Comparison of ENCODE assay signal across 13 cellular contexts in genomic region chr6:43579171-43579570, GRCh38. TPM values are rescaled to one million over a fixed set of nuclear protein-coding genes. Genes with fewer than 3 reads are reported as not detected.
DNase-seq lines count a peak whose midpoint lies in the region; ATAC-seq, FAIRE-seq and TF ChIP-seq lines count a peak whose summit lies in the region.
"Had no signal": no experiment of that assay in that cellular context is flagged by ENCODE, and none has a peak within 500 bp of the region (broad histone marks: within the 10 kb centered on the region; RNA-seq: fewer than 3 reads in every experiment).

No MANE protein-coding gene starts in this region.

- intact Hi-C loops in kidney (cut with DNase I) = no loop called here

- H2AFZ ChIP-seq in ACC112 (ENCODE audit: low read length, unreplicated experiment) = no peak overlapping the region

- FAIRE-seq in kidney (lab: Jason Lieb, UNC) = no peak

- H3K36me3 Mint-ChIP-seq in activated T-helper 17 cell treated with anti-CD3 and anti-CD28 coated beads, Interleukin-2, amount 50 U/mL, for 72 hours (ENCODE audit: low read depth) = peaks cover 69% of the 10 kb centered on the region

- peak overlapping the region in 1 of 2 donors; percentile 9 for H3K9ac ChIP-seq in kidney (ENCODE audit: low read length in 2 of 2)

- H3K9me3 ChIP-seq in kidney (ENCODE audit: control insufficient read depth in 1 of 2, low read length in 2 of 2) = no peaks in the 10 kb centered on the region
- H3K9me3 ChIP-seq: suprapubic skin had no signal

- peaks cover 44% of the 10 kb centered on the region for H3K4me1 ChIP-seq in ACC112 (ENCODE audit: control insufficient read depth, insufficient read depth, low read length, unreplicated experiment)
- peaks cover 6% of the 10 kb centered on the region in 2 donors for H3K4me1 ChIP-seq in kidney (ENCODE audit: control insufficient read depth in 1 of 2, insufficient read depth in 1 of 2, low read depth in 1 of 2, low read length in 2 of 2)

- H3K4me3 Mint-ChIP-seq in activated T-helper 17 cell treated with anti-CD3 and anti-CD28 coated beads, Interleukin-2, amount 50 U/mL, for 72 hours = peak overlapping the region; percentile 95

- H3K4me3 ChIP-seq in ACC112 (ENCODE audit: low read depth, low read length) = peak overlapping the region; percentile 87
- H3K4me3 ChIP-seq in kidney (ENCODE audit: low read length in 2 of 2) = peak overlapping the region in 1 of 2 donors; percentile 8
- H3K4me3 ChIP-seq: suprapubic skin had no signal

- H3K36me3 ChIP-seq in ACC112 (ENCODE audit: insufficient read depth, low read length) = peaks cover 12% of the 10 kb centered on the region
- peaks cover under 1 to 17% of the 10 kb centered on the region in 2 donors for H3K36me3 ChIP-seq in kidney (ENCODE audit: control insufficient read depth in 1 of 2, insufficient read depth in 2 of 2, low read length in 2 of 2)

- H3K27ac ChIP-seq in ACC112 (ENCODE audit: low read depth, low read length) (peak overlapping the region; percentile 52), kidney (ENCODE audit: low read depth in 2 of 2, low read length in 2 of 2) (peak overlapping the region; percentile 37 to 49)
- H3K27ac ChIP-seq: suprapubic skin had no signal

- DNase-seq in EL = peak; percentile 81
- no peak for DNase-seq in kidney
- no peak for DNase-seq in HuH-7.5 (ENCODE audit: low spot score)
- DNase-seq in NCI-H2196 (lab: John Stamatoyannopoulos, UW; ENCODE audit: unreplicated experiment) = no peak
- DNase-seq in medulla oblongata (ENCODE audit: extremely low spot score) = no peak
- DNase-seq: activated T-cell treated with anti-CD3 and anti-CD28 coated beads for 4 hours; hypothalamus; NCI-H2227 treated with DMSO at 0.1 percent for 48 hours; stimulated activated CD4-positive, alpha-beta T cell treated with anti-CD3 and anti-CD28 coated beads, Interleukin-2, amount 100 ng/mL, for 24 hours had no signal

- peaks cover 28% of the 10 kb centered on the region for H3K4me1 Mint-ChIP-seq in activated T-helper 17 cell treated with anti-CD3 and anti-CD28 coated beads, Interleukin-2, amount 50 U/mL, for 72 hours

- H3K27ac Mint-ChIP-seq in activated T-helper 17 cell treated with anti-CD3 and anti-CD28 coated beads, Interleukin-2, amount 50 U/mL, for 72 hours = peak overlapping the region; percentile 42

- no peaks in the 10 kb centered on the region for H3K27me3 ChIP-seq in ACC112 (ENCODE audit: insufficient read depth, low read length)
- H3K27me3 ChIP-seq: suprapubic skin had no signal

- H3K79me2 ChIP-seq in ACC112 (ENCODE audit: control insufficient read depth, insufficient read depth, low read length, unreplicated experiment) = peaks cover 66% of the 10 kb centered on the region

- no peaks in the 10 kb centered on the region for H3K9me3 Mint-ChIP-seq in activated T-helper 17 cell treated with anti-CD3 and anti-CD28 coated beads, Interleukin-2, amount 50 U/mL, for 72 hours

- H3K27me3 Mint-ChIP-seq in activated T-helper 17 cell treated with anti-CD3 and anti-CD28 coated beads, Interleukin-2, amount 50 U/mL, for 72 hours = no peaks in the 10 kb centered on the region

- ATAC-seq in activated T-helper 17 cell treated with anti-CD3 and anti-CD28 coated beads, Interleukin-2, amount 50 U/mL, for 72 hours (replicated peaks) = no peak
- ATAC-seq in HG03565 (IDR thresholded peaks at IDR 0.05; ENCODE audit: unreplicated experiment) = no peak

- no peak for TF ChIP-seq CTCF in kidney (IDR thresholded peaks at IDR 0.05; ENCODE audit: borderline replicate concordance, extremely low read depth, insufficient read depth)

RNA-seq across cellular contexts. Expression of gene POLH, which starts 3.2 kb away (rescaled TPM):
- 10 to 100 TPM; 55.5 to 67.8 TPM for total RNA-seq in activated T-helper 17 cell treated with anti-CD3 and anti-CD28 coated beads, Interleukin-2, amount 50 U/mL, for 72 hours
- total RNA-seq in kidney = 16.8 TPM
- 1.8 TPM for polyA plus RNA-seq in kidney (ENCODE audit: insufficient read depth, low read depth, low replicate concordance)

RNA-seq across cellular contexts. Expression of gene XPO5, which starts 3.3 kb away (rescaled TPM):
- 100 to 1,000 TPM in 1 of 2 donors, 10 to 100 TPM in 1; 67.3 to 109 TPM for total RNA-seq in activated T-helper 17 cell treated with anti-CD3 and anti-CD28 coated beads, Interleukin-2, amount 50 U/mL, for 72 hours
- total RNA-seq in kidney = 34.3 TPM
- 7.5 TPM for polyA plus RNA-seq in kidney (ENCODE audit: insufficient read depth, low read depth, low replicate concordance)

RNA-seq across cellular contexts. Expression of gene GTPBP2, which starts 49.9 kb away (rescaled TPM):
- total RNA-seq in activated T-helper 17 cell treated with anti-CD3 and anti-CD28 coated beads, Interleukin-2, amount 50 U/mL, for 72 hours = 10 to 100 TPM; 64.2 to 67.3 TPM
- 64.6 TPM for total RNA-seq in kidney
- polyA plus RNA-seq in kidney (ENCODE audit: insufficient read depth, low read depth, low replicate concordance) = 19.7 TPM

RNA-seq across cellular contexts. Expression of gene MAD2L1BP, which starts 56.5 kb away (rescaled TPM):
- total RNA-seq in activated T-helper 17 cell treated with anti-CD3 and anti-CD28 coated beads, Interleukin-2, amount 50 U/mL, for 72 hours = 10 to 100 TPM; 44.4 to 44.7 TPM
- 19.0 TPM for total RNA-seq in kidney
- polyA plus RNA-seq in kidney (ENCODE audit: insufficient read depth, low read depth, low replicate concordance) = 31.0 TPM
